15 cellular contexts compared by ENCODE assay signal in genomic region chr10:119259345-119259744, GRCh38. TPM values are rescaled to one million over a fixed set of nuclear protein-coding genes. Genes with fewer than 3 reads are reported as not detected.
A peak's percentile ranks its signal among the peaks of the same experiment; 100 is the strongest.
DNase-seq lines count a peak whose midpoint lies in the region; ATAC-seq and TF ChIP-seq lines count a peak whose summit lies in the region.
"Had no signal": no experiment of that assay in that cellular context is flagged by ENCODE, and none has a peak within 500 bp of the region (broad histone marks: within the 10 kb centered on the region; RNA-seq: fewer than 3 reads in every experiment).

No MANE protein-coding gene starts in this region.

- DNase-seq in left ventricle myocardium inferior: no peak
- no peak for DNase-seq in left cardiac atrium
- DNase-seq in endothelial cell (ENCODE audit: low spot score): no peak
- DNase-seq in mesothelial cell of epicardium (ENCODE audit: low spot score in 2 of 2, unreplicated experiment in 2 of 2): no peak
- DNase-seq in activated CD4-positive, alpha-beta T cell treated with anti-CD3 and anti-CD28 coated beads, Interleukin-2, amount 50 U/mL, for 48 hours: no peak
- DNase-seq in cerebellum (ENCODE audit: low spot score): no peak
- DNase-seq: C1 segment of cervical spinal cord; CD4-positive, alpha-beta T cell; DMS79; H7 had no signal

- no peaks in the 10 kb centered on the region for H3K36me3 ChIP-seq in left ventricle myocardium inferior

- H3K4me3 ChIP-seq in left ventricle myocardium inferior: no peak overlapping the region
- H3K4me3 ChIP-seq: GM12878, GM23338 had no signal

- H3K27me3 Mint-ChIP-seq in endothelial cell (ENCODE audit: unreplicated experiment): peaks cover 15% of the 10 kb centered on the region
- no peaks in the 10 kb centered on the region for H3K27me3 Mint-ChIP-seq in mesothelial cell of epicardium (ENCODE audit: low read depth)
- H3K27me3 Mint-ChIP-seq in stimulated activated memory B cell treated with anti-CD40 and anti-IgM and Interleukin-4, amounts not matched to agents 10 μg/mL and 1 μg/mL and 100 μg/mL, for 72 hours: no peaks in the 10 kb centered on the region
- H3K27me3 Mint-ChIP-seq: B cell; CD4-positive, alpha-beta T cell had no signal

- intact Hi-C loops in left ventricle myocardium inferior (cut with micrococcal nuclease): no loop called here
- intact Hi-C loops in left cardiac atrium (cut with DNase I): no loop called here

- peak overlapping the region; percentile 70 for H3K27ac Mint-ChIP-seq in endothelial cell (ENCODE audit: unreplicated experiment)
- H3K27ac Mint-ChIP-seq in mesothelial cell of epicardium: peak overlapping the region; percentile 87
- H3K27ac Mint-ChIP-seq in stimulated activated memory B cell treated with anti-CD40 and anti-IgM and Interleukin-4, amounts not matched to agents 10 μg/mL and 1 μg/mL and 100 μg/mL, for 72 hours: peak overlapping the region; percentile 35
- H3K27ac Mint-ChIP-seq: B cell; CD4-positive, alpha-beta T cell; GM23338 had no signal

- H3K4me3 Mint-ChIP-seq in endothelial cell (ENCODE audit: unreplicated experiment) (peak overlapping the region; percentile 32), mesothelial cell of epicardium (no peak overlapping the region)
- H3K4me3 Mint-ChIP-seq in stimulated activated memory B cell treated with anti-CD40 and anti-IgM and Interleukin-4, amounts not matched to agents 10 μg/mL and 1 μg/mL and 100 μg/mL, for 72 hours: no peak overlapping the region
- H3K4me3 Mint-ChIP-seq: B cell; CD4-positive, alpha-beta T cell; GM23338 had no signal

- H3K9me3 Mint-ChIP-seq in endothelial cell (ENCODE audit: unreplicated experiment) (no peaks in the 10 kb centered on the region), mesothelial cell of epicardium (no peaks in the 10 kb centered on the region)
- peaks cover 2% of the 10 kb centered on the region for H3K9me3 Mint-ChIP-seq in stimulated activated memory B cell treated with anti-CD40 and anti-IgM and Interleukin-4, amounts not matched to agents 10 μg/mL and 1 μg/mL and 100 μg/mL, for 72 hours

- peaks cover 76% of the 10 kb centered on the region for H3K4me1 ChIP-seq in left ventricle myocardium inferior

- ATAC-seq in left cardiac atrium (no peak), HG03469 (IDR thresholded peaks at IDR 0.05; ENCODE audit: unreplicated experiment) (no peak)
- no peak for ATAC-seq in stimulated activated memory B cell treated with anti-CD40 and anti-IgM and Interleukin-4, amounts not matched to agents 10 μg/mL and 1 μg/mL and 100 μg/mL, for 72 hours
- ATAC-seq: GM12878, GM23338 had no signal

- no peak for TF ChIP-seq CTCF in left ventricle myocardium inferior (IDR thresholded peaks at IDR 0.05; ENCODE audit: borderline replicate concordance)
- no peak for TF ChIP-seq CTCF in endothelial cell (IDR thresholded peaks at IDR 0.05; ENCODE audit: unreplicated experiment)
- TF ChIP-seq CTCF in mesothelial cell of epicardium (IDR thresholded peaks at IDR 0.05; ENCODE audit: unreplicated experiment): no peak

- H3K4me1 Mint-ChIP-seq in endothelial cell (ENCODE audit: unreplicated experiment) (peaks cover 41% of the 10 kb centered on the region), mesothelial cell of epicardium (peaks cover 28% of the 10 kb centered on the region)
- peaks cover 30% of the 10 kb centered on the region for H3K4me1 Mint-ChIP-seq in stimulated activated memory B cell treated with anti-CD40 and anti-IgM and Interleukin-4, amounts not matched to agents 10 μg/mL and 1 μg/mL and 100 μg/mL, for 72 hours

- H3K27me3 ChIP-seq in left ventricle myocardium inferior (ENCODE audit: low read depth): no peaks in the 10 kb centered on the region

- peak overlapping the region; percentile 62 for H3K27ac ChIP-seq in left ventricle myocardium inferior (replicated peaks)

- H3K36me3 Mint-ChIP-seq in endothelial cell (ENCODE audit: low read depth, unreplicated experiment) (peaks cover 41% of the 10 kb centered on the region), mesothelial cell of epicardium (no peaks in the 10 kb centered on the region)
- peaks cover 7% of the 10 kb centered on the region for H3K36me3 Mint-ChIP-seq in stimulated activated memory B cell treated with anti-CD40 and anti-IgM and Interleukin-4, amounts not matched to agents 10 μg/mL and 1 μg/mL and 100 μg/mL, for 72 hours

- H3K9me3 ChIP-seq in left ventricle myocardium inferior (replicated peaks): no peaks in the 10 kb centered on the region

RNA-seq across cellular contexts. Expression of gene GRK5, which starts 52.0 kb away (rescaled TPM):
- 52.8 TPM for total RNA-seq in left ventricle myocardium inferior
- 10 to 100 TPM; 36.4 to 60.1 TPM for total RNA-seq in left cardiac atrium
- total RNA-seq in endothelial cell (ENCODE audit: unreplicated experiment): 163 TPM
- total RNA-seq in mesothelial cell of epicardium: 13.6 to 14.5 TPM (median 14.0 TPM) in 3 replicates
- 14.4 TPM for total RNA-seq in cerebellum

Comparison
In these comparisons a context has a peak if more than half of its experiments do, and no peak if none do; other contexts are left out.
1. H3K27ac Mint-ChIP-seq: peak in every context shown above with its lines; median percentile 87 in mesothelial cell of epicardium; 70 in endothelial cell; 35 in stimulated activated memory B cell treated with anti-CD40 and anti-IgM and Interleukin-4, amounts not matched to agents 10 μg/mL and 1 μg/mL and 100 μg/mL, for 72 hours.